1 cellular context compared by ENCODE assay signal in the genomic region with DNA sequence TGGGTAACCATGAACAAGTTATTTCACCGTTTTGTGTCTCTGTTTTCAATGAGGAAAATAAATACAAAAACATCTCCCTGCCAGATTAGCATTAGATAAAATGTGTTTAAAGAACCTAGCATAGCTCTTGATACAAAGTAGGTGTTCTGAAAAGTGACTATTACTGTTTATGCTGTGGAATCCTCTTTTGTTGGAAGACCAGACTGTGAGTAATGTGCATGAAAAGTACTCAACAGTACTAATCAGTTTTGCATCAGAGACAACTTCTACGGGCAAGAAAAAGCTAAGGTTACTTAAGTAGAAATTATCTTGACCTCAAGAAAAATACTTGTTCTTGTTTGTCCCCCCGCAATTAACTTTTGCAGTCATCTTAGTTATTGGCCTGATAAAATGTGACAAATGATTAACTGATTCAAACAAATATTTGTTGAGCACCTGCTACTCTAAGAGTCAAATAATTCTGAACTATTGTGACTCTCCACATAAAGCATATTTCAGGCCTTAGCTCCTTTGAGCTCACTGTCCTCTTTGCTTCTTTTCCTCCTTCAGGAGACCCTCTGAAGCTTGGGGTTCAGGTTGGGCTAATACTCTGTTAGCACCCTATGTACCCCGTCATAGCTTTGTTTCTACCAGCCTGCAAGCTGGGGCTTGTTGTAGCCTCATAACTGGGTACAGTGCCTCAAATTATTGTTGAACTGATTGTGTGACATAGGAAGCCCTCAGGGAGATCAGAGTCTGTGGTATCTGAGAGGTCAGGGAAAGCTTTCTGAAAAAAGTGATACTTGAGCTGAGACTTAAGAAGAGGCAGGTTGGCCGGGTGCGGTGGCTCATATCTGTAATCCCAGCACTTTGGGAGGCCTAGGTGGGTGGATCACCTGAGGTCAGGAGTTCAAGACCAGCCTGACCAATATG.
TF ChIP-seq lines count a peak whose summit lies in the region.

No MANE protein-coding gene starts in this region.

TF ChIP-seq in H1, 55 proteins besides CTCF, POLR2A, EP300 and RAD21:
- no peak for TF ChIP-seq KDM4A (IDR thresholded peaks at IDR 0.05; ENCODE audit: low read depth, low read length, severe bottlenecking)
